In the genomic region with DNA sequence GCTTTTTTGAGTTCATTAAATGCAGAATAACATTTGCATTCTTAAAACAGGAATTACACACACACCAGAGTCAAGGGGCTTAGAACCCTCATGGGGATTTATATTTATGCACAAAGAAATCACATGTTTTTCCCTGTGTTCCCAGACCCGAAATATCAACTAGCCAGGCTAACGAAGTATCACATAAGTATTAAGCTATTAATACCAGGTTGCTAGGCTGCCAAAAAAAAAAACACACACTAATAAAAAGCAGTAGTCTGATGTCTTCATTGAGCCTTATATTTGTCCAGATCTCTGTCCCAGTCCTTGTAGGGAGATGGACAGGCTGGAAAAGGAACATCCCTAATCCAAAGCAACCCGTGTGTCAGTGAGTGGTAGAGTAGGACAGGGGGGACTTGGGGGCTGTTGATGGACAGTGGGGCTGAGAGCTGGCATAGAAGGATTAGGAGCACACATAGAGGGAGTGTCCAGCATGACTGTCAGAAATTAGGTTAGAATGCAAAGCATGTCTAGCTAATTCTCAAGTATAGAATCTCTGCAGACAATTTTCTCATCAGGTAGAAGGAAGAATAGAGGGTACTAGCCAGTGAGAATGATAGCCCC, we compare ENCODE assay signal across 27 cellular contexts.
A peak's percentile ranks its signal among the peaks of the same experiment; 100 is the strongest.
DNase-seq lines count a peak whose midpoint lies in the region; ATAC-seq and TF ChIP-seq lines count a peak whose summit lies in the region.
"Had no signal": no experiment of that assay in that cellular context is flagged by ENCODE, and none has a peak within 500 bp of the region (broad histone marks: within the 10 kb centered on the region; RNA-seq: fewer than 3 reads in every experiment).

No MANE protein-coding gene starts in this region.

- no peak for ATAC-seq in gastroesophageal sphincter
- ATAC-seq: activated CD8-positive, alpha-beta T cell treated with anti-CD3 and anti-CD28 coated beads for 36 hours; natural killer cell; upper lobe of right lung had no signal

- intact Hi-C loops in A673 (cut with micrococcal nuclease; ENCODE audit: unreplicated experiment) (no loop called here), esophagus muscularis mucosa (cut with DNase I) (no loop called here), adrenal gland (cut with DNase I) (no loop called here)

- H3K4me1 ChIP-seq in A673 (ENCODE audit: insufficient read depth, low read length, poor library complexity, severe bottlenecking) (peaks cover 56% of the 10 kb centered on the region), esophagus muscularis mucosa (peaks cover 13 to 44% (median 40%) of the 10 kb centered on the region in 4 donors), gastroesophageal sphincter (peaks cover 0 to 20% (median 2%) of the 10 kb centered on the region in 3 donors), adrenal gland (replicated peaks in 1 of 2) (no peaks in the 10 kb centered on the region)
- H3K4me1 ChIP-seq: suprapubic skin, upper lobe of right lung had no signal

- no peak for TF ChIP-seq CTCF in A673 (conservative IDR thresholded peaks at IDR 0.05; ENCODE audit: low read depth, low read length)
- TF ChIP-seq CTCF in esophagus muscularis mucosa (IDR thresholded peaks at IDR 0.05), result no peak
- TF ChIP-seq CTCF in gastroesophageal sphincter (IDR thresholded peaks at IDR 0.05), result no peak
- TF ChIP-seq CTCF in adrenal gland (IDR thresholded peaks at IDR 0.05), result no peak

- CTCF ChIA-PET in A673 (lab: Charles Lee), result no interaction called here

- H3K27me3 ChIP-seq in A673 (replicated peaks; ENCODE audit: insufficient read depth, low read depth, low read length, poor library complexity) (no peaks in the 10 kb centered on the region), esophagus muscularis mucosa (no peaks in the 10 kb centered on the region), gastroesophageal sphincter (no peaks in the 10 kb centered on the region), adrenal gland (no peaks in the 10 kb centered on the region)
- H3K27me3 ChIP-seq: suprapubic skin, upper lobe of right lung had no signal

- DNase-seq in A673 (ENCODE audit: low spot score) (peak; percentile 67), NCI-H526 treated with DMSO at 0.1 percent for 48 hours (lab: John Stamatoyannopoulos, UW) (peak; percentile 10), esophagus muscularis mucosa (ENCODE audit: extremely low spot score) (no peak), hepatic stellate cell (ENCODE audit: low spot score) (peak; percentile 21), COR-L47 (lab: John Stamatoyannopoulos, UW) (no peak), NCI-H2196 (lab: John Stamatoyannopoulos, UW; ENCODE audit: unreplicated experiment) (no peak), adrenal gland (no peak)
- DNase-seq: activated CD4-positive, alpha-beta T cell treated with anti-CD3 and anti-CD28 coated beads for 1 hour; activated CD8-positive, alpha-beta memory T cell treated with anti-CD3 and anti-CD28 coated beads, Interleukin-2, amount 50 U/mL, for 48 hours; activated CD8-positive, alpha-beta T cell treated with anti-CD3 and anti-CD28 coated beads for 36 hours; activated naive CD4-positive, alpha-beta T cell treated with Interleukin-2 at 50 U/mL for 16 hours; CD4-positive, alpha-beta memory T cell; head of caudate nucleus; KBM-7; kidney; natural killer cell; NCI-H1105 treated with DMSO at 0.1 percent for 48 hours; NCI-H1930; NCI-H524 treated with DMSO at 0.1 percent for 48 hours; nucleus accumbens; SHP77; stimulated activated naive CD4-positive, alpha-beta T cell; upper lobe of right lung had no signal

- TF ChIP-seq POLR2A in esophagus muscularis mucosa (IDR thresholded peaks at IDR 0.05; ENCODE audit: low read depth) (no peak), gastroesophageal sphincter (IDR thresholded peaks at IDR 0.05) (no peak), adrenal gland (IDR thresholded peaks at IDR 0.05) (no peak)

- H3K27ac ChIP-seq in A673 (ENCODE audit: low read depth, low read length, poor library complexity, severe bottlenecking) (no peak overlapping the region), esophagus muscularis mucosa (replicated peaks in 1 of 4) (peak overlapping the region in 3 of 4 donors; percentile 2 to 27 (median 18)), gastroesophageal sphincter (peak overlapping the region in 2 of 4 donors; percentile 37 to 47), adrenal gland (no peak overlapping the region)
- H3K27ac ChIP-seq: epithelial cell of prostate, skin epidermis, suprapubic skin, upper lobe of right lung had no signal

- 52% methylated on average over 3 of the region's 3 CpGs for WGBS in esophagus muscularis mucosa
- 35 to 37% methylated on average over 2 to 3 of the region's 3 CpGs for WGBS in gastroesophageal sphincter (ENCODE audit: low coverage in 1 of 2), 2 donors
- WGBS in adrenal gland, 4 donors, result 74 to 89% (median 79%) methylated on average over 3 of the region's 3 CpGs

- H3K36me3 ChIP-seq in A673 (ENCODE audit: insufficient read depth, low read length, poor library complexity, severe bottlenecking) (no peaks in the 10 kb centered on the region), esophagus muscularis mucosa (no peaks in the 10 kb centered on the region), gastroesophageal sphincter (no peaks in the 10 kb centered on the region), adrenal gland (replicated peaks in 1 of 2) (no peaks in the 10 kb centered on the region)
- H3K36me3 ChIP-seq: suprapubic skin, upper lobe of right lung had no signal

- no peak overlapping the region for H3K4me3 ChIP-seq in A673 (ENCODE audit: low read depth, low read length, poor library complexity, severe bottlenecking)
- H3K4me3 ChIP-seq in esophagus muscularis mucosa, result no peak overlapping the region
- H3K4me3 ChIP-seq in gastroesophageal sphincter, result no peak overlapping the region
- H3K4me3 ChIP-seq in adrenal gland, result no peak overlapping the region
- H3K4me3 ChIP-seq: skin epidermis, suprapubic skin, upper lobe of right lung had no signal

- H3K9me3 ChIP-seq in A673 (ENCODE audit: low read depth, low read length, poor library complexity, severe bottlenecking) (no peaks in the 10 kb centered on the region), esophagus muscularis mucosa (no peaks in the 10 kb centered on the region), gastroesophageal sphincter (no peaks in the 10 kb centered on the region), adrenal gland (replicated peaks in 1 of 3) (no peaks in the 10 kb centered on the region)
- H3K9me3 ChIP-seq: suprapubic skin, upper lobe of right lung had no signal

- no TSS peak for BruUV-seq in A673 (replicated peaks; lab: Mats Ljungman, UMichigan)

- POLR2A ChIA-PET in A673 (lab: Charles Lee; ENCODE audit: low non-redundant PET), result no interaction called here

- no peak for TF ChIP-seq EP300 in esophagus muscularis mucosa (IDR thresholded peaks at IDR 0.05)
- TF ChIP-seq EP300 in gastroesophageal sphincter (IDR thresholded peaks at IDR 0.05), result no peak

Comparison
In these comparisons a context has a peak if more than half of its experiments do, and no peak if none do; other contexts are left out.
1. DNase-seq: peak in A673 (single experiment), NCI-H526 treated with DMSO at 0.1 percent for 48 hours (single experiment) and hepatic stellate cell (single experiment); none in esophagus muscularis mucosa (single experiment), COR-L47 (single experiment), NCI-H2196 (single experiment) and adrenal gland (0 of 7).
2. H3K27ac ChIP-seq: peak in esophagus muscularis mucosa (3 of 4); none in A673 (single experiment) and adrenal gland (0 of 5).